28 cellular contexts compared by ENCODE assay signal in genomic region chr3:8825153-8825825, GRCh38. TPM values are rescaled to one million over a fixed set of nuclear protein-coding genes. Genes with fewer than 3 reads are reported as not detected.
A peak's percentile ranks its signal among the peaks of the same experiment; 100 is the strongest.
DNase-seq lines count a peak whose midpoint lies in the region; ATAC-seq, FAIRE-seq and TF ChIP-seq lines count a peak whose summit lies in the region.
"Had no signal": no experiment of that assay in that cellular context is flagged by ENCODE, and none has a peak within 500 bp of the region (broad histone marks: within the 10 kb centered on the region; RNA-seq: fewer than 3 reads in every experiment).

No MANE protein-coding gene starts in this region.

- no peak overlapping the region for H3K4ac ChIP-seq in mesendoderm (ENCODE audit: low read depth, low read length)

- H3K4me1 Mint-ChIP-seq in endodermal cell: peaks cover 12% of the 10 kb centered on the region
- no peaks in the 10 kb centered on the region for H3K4me1 Mint-ChIP-seq in activated naive CD8-positive, alpha-beta T cell treated with anti-CD3 and anti-CD28 coated beads, Interleukin-2, amount 50 U/mL, for 24 hours
- H3K4me1 Mint-ChIP-seq: B cell had no signal

- no peaks in the 10 kb centered on the region for H3K9me2 ChIP-seq in hepatocyte (replicated peaks; ENCODE audit: insufficient read depth)

- H3K18ac ChIP-seq in mesendoderm (ENCODE audit: low read length): no peak overlapping the region

- intact Hi-C loops in HepG2 (cut with micrococcal nuclease; ENCODE audit: unreplicated experiment): no loop called here
- intact Hi-C loops in right lobe of liver (cut with DNase I): no loop called here
- intact Hi-C loops in psoas muscle (cut with DNase I): no loop called here

- no peak overlapping the region for H2AK5ac ChIP-seq in mesendoderm (ENCODE audit: low read length)

- H4K8ac ChIP-seq in mesendoderm (ENCODE audit: low read depth, low read length): no peak overlapping the region

- H3K36me3 Mint-ChIP-seq in endodermal cell (ENCODE audit: low read depth): no peaks in the 10 kb centered on the region
- peaks cover 7% of the 10 kb centered on the region for H3K36me3 Mint-ChIP-seq in activated naive CD8-positive, alpha-beta T cell treated with anti-CD3 and anti-CD28 coated beads, Interleukin-2, amount 50 U/mL, for 24 hours (ENCODE audit: low read depth)
- H3K36me3 Mint-ChIP-seq: CD8-positive, alpha-beta T cell had no signal

- no peak for TF ChIP-seq RAD21 in HepG2 (CRISPR knock-in tag; IDR thresholded peaks at IDR 0.05)

- H2AFZ ChIP-seq in HepG2 (ENCODE audit: low read length): no peak overlapping the region
- H2AFZ ChIP-seq in hepatocyte: no peak overlapping the region

- no peak for TF ChIP-seq CTCF in HepG2 (CRISPR knock-in tag; IDR thresholded peaks at IDR 0.05)
- TF ChIP-seq CTCF in right lobe of liver (IDR thresholded peaks at IDR 0.05): no peak
- no peak for TF ChIP-seq CTCF in endodermal cell (conservative IDR thresholded peaks at IDR 0.05)
- no peak for TF ChIP-seq CTCF in hepatocyte (IDR thresholded peaks at IDR 0.05; ENCODE audit: poor library complexity)
- no peak for TF ChIP-seq CTCF in psoas muscle (IDR thresholded peaks at IDR 0.05)

- H3K4me3 ChIP-seq in HepG2 (replicated peaks in 1 of 3; ENCODE audit: insufficient read depth in 1 of 3, low read depth in 2 of 3, low read length in 3 of 3) (no peak overlapping the region), right lobe of liver (no peak overlapping the region), endodermal cell (ENCODE audit: low read length) (peak overlapping the region; percentile 58), hepatocyte (no peak overlapping the region), mesendoderm (ENCODE audit: low read length) (no peak overlapping the region), psoas muscle (no peak overlapping the region)
- H3K4me3 ChIP-seq: A549; BLaER1 treated with 17β-estradiol and CSF1 and Interleukin-3, amounts not matched to agents 10 nM and 100 nM; GM12878 had no signal

- H2BK15ac ChIP-seq in mesendoderm (replicated peaks; ENCODE audit: low read depth): no peak overlapping the region

- no peak for TF ChIP-seq POLR2A in HepG2 (IDR thresholded peaks at IDR 0.05; ENCODE audit: insufficient read depth in 1 of 2, low read depth in 2 of 2, low read length in 2 of 2)
- TF ChIP-seq POLR2A in right lobe of liver (IDR thresholded peaks at IDR 0.05): no peak

- no TSS peak for BruUV-seq in HepG2 (replicated peaks; lab: Mats Ljungman, UMichigan)

- CTCF ChIA-PET in HepG2 (lab: Yijun Ruan, JAX; ENCODE audit: low intra/inter-chr PET ratio, low total read pairs): no interaction called here

- ATAC-seq in HepG2: peak; percentile 84
- no peak for ATAC-seq in right lobe of liver
- no peak for ATAC-seq in HG03521 (IDR thresholded peaks at IDR 0.05; ENCODE audit: unreplicated experiment)
- ATAC-seq in psoas muscle: no peak
- ATAC-seq in activated naive CD8-positive, alpha-beta T cell treated with anti-CD3 and anti-CD28 coated beads, Interleukin-2, amount 50 U/mL, for 24 hours: no peak
- ATAC-seq: A549; CD8-positive, alpha-beta T cell; GM12878 had no signal

- no peaks in the 10 kb centered on the region for H4K20me1 ChIP-seq in HepG2 (ENCODE audit: insufficient read depth, low read length)
- H4K20me1 ChIP-seq in hepatocyte (ENCODE audit: insufficient read depth, poor library complexity, severe bottlenecking): no peaks in the 10 kb centered on the region
- H4K20me1 ChIP-seq: BLaER1 treated with 17β-estradiol and CSF1 and Interleukin-3, amounts not matched to agents 10 nM and 100 nM had no signal

- no peak overlapping the region for H4K5ac ChIP-seq in mesendoderm (ENCODE audit: low read length)

- H3K27me3 ChIP-seq in HepG2 (ENCODE audit: control insufficient read depth in 1 of 2, insufficient read depth in 2 of 2, low read length in 2 of 2): no peaks in the 10 kb centered on the region
- H3K27me3 ChIP-seq in right lobe of liver: no peaks in the 10 kb centered on the region
- no peaks in the 10 kb centered on the region for H3K27me3 ChIP-seq in endodermal cell (ENCODE audit: control insufficient read depth, insufficient read depth, low read length, poor library complexity, severe bottlenecking)
- H3K27me3 ChIP-seq in hepatocyte: no peaks in the 10 kb centered on the region
- H3K27me3 ChIP-seq in mesendoderm (ENCODE audit: insufficient read depth, low read length, poor library complexity): no peaks in the 10 kb centered on the region
- H3K27me3 ChIP-seq in psoas muscle (ENCODE audit: insufficient read depth in 3 of 3, low read length in 2 of 3): peaks cover 0 to 3% (median 0%) of the 10 kb centered on the region in 3 donors
- H3K27me3 ChIP-seq: BLaER1 treated with 17β-estradiol and CSF1 and Interleukin-3, amounts not matched to agents 10 nM and 100 nM had no signal

- no peak overlapping the region for H3K56ac ChIP-seq in mesendoderm (ENCODE audit: low read length)

- H3K9ac ChIP-seq in HepG2 (ENCODE audit: insufficient read depth, low read depth, low read length) (no peak overlapping the region), endodermal cell (ENCODE audit: extremely low read depth, low read length, poor library complexity, severe bottlenecking) (no peak overlapping the region), mesendoderm (ENCODE audit: low read length) (no peak overlapping the region)
- H3K9ac ChIP-seq: BLaER1 treated with 17β-estradiol and CSF1 and Interleukin-3, amounts not matched to agents 10 nM and 100 nM had no signal

- H3K9me3 Mint-ChIP-seq in endodermal cell: peaks cover 10% of the 10 kb centered on the region
- H3K9me3 Mint-ChIP-seq in activated naive CD8-positive, alpha-beta T cell treated with anti-CD3 and anti-CD28 coated beads, Interleukin-2, amount 50 U/mL, for 24 hours: peaks cover 8% of the 10 kb centered on the region

- no peaks in the 10 kb centered on the region for H3K79me1 ChIP-seq in mesendoderm (ENCODE audit: low read length)

- DNase-seq in HepG2 (ENCODE audit: low spot score): peak; percentile 12
- DNase-seq in right lobe of liver: no peak
- DNase-seq in endodermal cell: peak; percentile 60
- peak; percentile 34 for DNase-seq in hepatocyte (ENCODE audit: low spot score)
- DNase-seq in mesendoderm: peak; percentile 67
- no peak for DNase-seq in psoas muscle
- no peak for DNase-seq in activated naive CD8-positive, alpha-beta T cell treated with anti-CD3 and anti-CD28 coated beads, Interleukin-2, amount 50 U/mL, for 24 hours
- DNase-seq: AML-193; Caco-2; Calu3; CD4-positive, alpha-beta T cell; CD8-positive, alpha-beta T cell; DMS153; DMS53; DMS79; DND-41; EL; GDM1 had no signal

- H2BK5ac ChIP-seq in mesendoderm (ENCODE audit: low read length): no peak overlapping the region

- no peak for FAIRE-seq in HepG2 (lab: Jason Lieb, UNC)
- FAIRE-seq: A549, D721Med, GM12878, GM12892, GM18507 had no signal

- no peaks in the 10 kb centered on the region for H3K79me2 ChIP-seq in HepG2 (ENCODE audit: insufficient read depth, low read length)
- H3K79me2 ChIP-seq in hepatocyte: no peaks in the 10 kb centered on the region
- no peaks in the 10 kb centered on the region for H3K79me2 ChIP-seq in mesendoderm (ENCODE audit: control insufficient read depth, insufficient read depth, low read length)

- H2BK120ac ChIP-seq in mesendoderm (ENCODE audit: low read depth, low read length): no peak overlapping the region

- 35% methylated on average over 1 of the region's 1 CpG for WGBS in HepG2 (ENCODE audit: low lambda C conversion rate)
- 71% methylated on average over 1 of the region's 1 CpG for WGBS in right lobe of liver (ENCODE audit: insufficient coverage, low coverage, low lambda C conversion rate, missing lambda C conversion rate)
- WGBS in endodermal cell (ENCODE audit: insufficient coverage in 1 of 2, insufficient read length in 1 of 2), 2 experiments: 100% methylated on average over 1 of the region's 1 CpG
- WGBS in hepatocyte (ENCODE audit: low lambda C conversion rate, missing lambda C conversion rate): 70% methylated on average over 1 of the region's 1 CpG
- WGBS in mesendoderm (ENCODE audit: extremely low coverage, insufficient coverage, low lambda C conversion rate): no CpG with 5 or more reads among the region's 1 CpG
- WGBS in psoas muscle, 3 donors: 87 to 97% (median 93%) methylated on average over 1 of the region's 1 CpG

- TF ChIP-seq EP300 in HepG2 (IDR thresholded peaks at IDR 0.05; ENCODE audit: low read depth in 2 of 2, low read length in 2 of 2): no peak
- no peak for TF ChIP-seq EP300 in HepG2 (CRISPR knock-in tag; IDR thresholded peaks at IDR 0.05; ENCODE audit: borderline replicate concordance)

- H3K9me3 ChIP-seq in HepG2 (ENCODE audit: low read length) (no peaks in the 10 kb centered on the region), right lobe of liver (no peaks in the 10 kb centered on the region), endodermal cell (ENCODE audit: control insufficient read depth, low read length) (peaks cover 3% of the 10 kb centered on the region), hepatocyte (ENCODE audit: low read depth) (no peaks in the 10 kb centered on the region), psoas muscle (no peaks in the 10 kb centered on the region)
- H3K9me3 ChIP-seq: Caco-2 had no signal

- POLR2A ChIA-PET in HepG2 (lab: Yijun Ruan, JAX): no interaction called here

- H3K36me3 ChIP-seq in HepG2 (replicated peaks in 1 of 2; ENCODE audit: control insufficient read depth in 1 of 2, insufficient read depth in 2 of 2, low read length in 2 of 2) (no peaks in the 10 kb centered on the region), right lobe of liver (no peaks in the 10 kb centered on the region), endodermal cell (ENCODE audit: control insufficient read depth, insufficient read depth, low read length) (no peaks in the 10 kb centered on the region), hepatocyte (replicated peaks; ENCODE audit: insufficient read depth, low read depth) (no peaks in the 10 kb centered on the region), mesendoderm (ENCODE audit: control insufficient read depth, insufficient read depth, low read length) (no peaks in the 10 kb centered on the region), psoas muscle (ENCODE audit: insufficient read depth in 1 of 2, low read depth in 1 of 2) (no peaks in the 10 kb centered on the region)

- in situ Hi-C loops in HepG2 (cut with HindIII; ENCODE audit: extremely low pct_ligation_motif_present, low pct_unique_long_range_greater_than_20kb): no loop called here

- no peak overlapping the region for H3K23ac ChIP-seq in mesendoderm (ENCODE audit: low read length)

- H3K27ac ChIP-seq in HepG2 (ENCODE audit: extremely low read length, insufficient read depth, low read length): no peak overlapping the region
- no peak overlapping the region for H3K27ac ChIP-seq in right lobe of liver
- no peak overlapping the region for H3K27ac ChIP-seq in endodermal cell (ENCODE audit: low read depth, low read length)
- peak overlapping the region; percentile 49 for H3K27ac ChIP-seq in hepatocyte
- H3K27ac ChIP-seq in mesendoderm (ENCODE audit: low read depth, low read length): peak overlapping the region; percentile 27
- no peak overlapping the region for H3K27ac ChIP-seq in psoas muscle
- H3K27ac ChIP-seq: 22Rv1; A549; BLaER1 treated with 17β-estradiol and CSF1 and Interleukin-3, amounts not matched to agents 10 nM and 100 nM; C4-2B had no signal

- 0 out of 2 replicates have a peak, but pooled peaks cover 7% of the 10 kb centered on the region for H3K4me1 ChIP-seq in HepG2 (ENCODE audit: insufficient read depth, low read length)
- no peaks in the 10 kb centered on the region for H3K4me1 ChIP-seq in right lobe of liver
- H3K4me1 ChIP-seq in endodermal cell (ENCODE audit: control insufficient read depth, insufficient read depth, low read length): peaks cover 4% of the 10 kb centered on the region
- no peaks in the 10 kb centered on the region for H3K4me1 ChIP-seq in hepatocyte (ENCODE audit: insufficient read depth)
- no peaks in the 10 kb centered on the region for H3K4me1 ChIP-seq in mesendoderm (ENCODE audit: control insufficient read depth, low read depth, low read length)
- no peaks in the 10 kb centered on the region for H3K4me1 ChIP-seq in psoas muscle
- H3K4me1 ChIP-seq: A549; BLaER1 treated with 17β-estradiol and CSF1 and Interleukin-3, amounts not matched to agents 10 nM and 100 nM; Caco-2 had no signal

- H3K4me2 ChIP-seq in HepG2 (ENCODE audit: low read depth, low read length) (no peak overlapping the region), hepatocyte (no peak overlapping the region), mesendoderm (ENCODE audit: low read length) (no peak overlapping the region)
- H3K4me2 ChIP-seq: A549; BLaER1 treated with 17β-estradiol and CSF1 and Interleukin-3, amounts not matched to agents 10 nM and 100 nM had no signal

- no peak overlapping the region for H3K27ac Mint-ChIP-seq in endodermal cell
- H3K27ac Mint-ChIP-seq in activated naive CD8-positive, alpha-beta T cell treated with anti-CD3 and anti-CD28 coated beads, Interleukin-2, amount 50 U/mL, for 24 hours: no peak overlapping the region
- H3K27ac Mint-ChIP-seq: B cell; CD4-positive, alpha-beta T cell; CD8-positive, alpha-beta T cell had no signal

- no peaks in the 10 kb centered on the region for H3K27me3 Mint-ChIP-seq in endodermal cell (ENCODE audit: insufficient read depth)
- H3K27me3 Mint-ChIP-seq in activated naive CD8-positive, alpha-beta T cell treated with anti-CD3 and anti-CD28 coated beads, Interleukin-2, amount 50 U/mL, for 24 hours: no peaks in the 10 kb centered on the region
- H3K27me3 Mint-ChIP-seq: B cell; CD4-positive, alpha-beta T cell had no signal

- no peak overlapping the region for H3K4me3 Mint-ChIP-seq in endodermal cell
- no peak overlapping the region for H3K4me3 Mint-ChIP-seq in activated naive CD8-positive, alpha-beta T cell treated with anti-CD3 and anti-CD28 coated beads, Interleukin-2, amount 50 U/mL, for 24 hours
- H3K4me3 Mint-ChIP-seq: B cell; CD4-positive, alpha-beta T cell; CD8-positive, alpha-beta T cell had no signal

RNA-seq across cellular contexts. Expression of gene OXTR, which starts 55.9 kb away (rescaled TPM):
- total RNA-seq in HepG2 (2016; rRNA removed; fragmentation: Illumina TruSeq; extraction: Trizol) (0.88 and 0.95 TPM in 2 replicates), right lobe of liver (under 1 TPM; 0.04 to 0.31 (median 0.20) TPM), endodermal cell (10 to 100 TPM; 10.6 to 13.1 TPM), hepatocyte (1.6 and 1.9 TPM in 2 replicates), psoas muscle (under 1 TPM in 2 of 4 donors, not detected in 2; 0.11 to 0.16 TPM)
- 0.10 and 0.44 TPM in 2 replicates for total RNA-seq in HepG2 (2016; cell fraction: cytosol; rRNA removed; fragmentation: Illumina TruSeq; extraction: Trizol; ENCODE audit: low read depth)
- 0.68 and 0.95 TPM in 2 replicates for total RNA-seq in HepG2 (2016; cell fraction: insoluble cytoplasmic fraction; rRNA removed; fragmentation: Illumina TruSeq; extraction: Trizol)
- 0.38 and 0.49 TPM in 2 replicates for total RNA-seq in HepG2 (2016; cell fraction: membrane; rRNA removed; fragmentation: Illumina TruSeq; extraction: Trizol)
- total RNA-seq in HepG2 (2016; cell fraction: nucleus; rRNA removed; fragmentation: Illumina TruSeq; extraction: Trizol): 1.8 and 2.1 TPM in 2 replicates
- polyA plus RNA-seq in HepG2 (2011; rRNA removed) (0.36 and 0.39 TPM in 2 replicates), hepatocyte (0.97 and 1.3 TPM in 2 replicates), psoas muscle (under 1 TPM; 0.09 to 0.38 (median 0.12) TPM)
- polyA plus RNA-seq in HepG2 (2011; cell fraction: cytosol; rRNA removed): 0.17 and 0.19 TPM in 2 replicates
- polyA plus RNA-seq in HepG2 (2011; cell fraction: nucleus; rRNA removed): 1.0 and 1.2 TPM in 2 replicates
- polyA plus RNA-seq in HepG2 (2012): 0.24 and 0.37 TPM in 2 replicates
- 0.07 and 0.12 TPM in 2 replicates for polyA plus RNA-seq in HepG2 (2016; cell fraction: cytosol; fragmentation: Illumina TruSeq; extraction: Trizol; ENCODE audit: low read depth)
- 0.88 and 1.1 TPM in 2 replicates for polyA plus RNA-seq in HepG2 (2016; cell fraction: insoluble cytoplasmic fraction; fragmentation: Illumina TruSeq; extraction: Trizol; ENCODE audit: low read depth)
- polyA plus RNA-seq in HepG2 (2016; cell fraction: membrane; fragmentation: Illumina TruSeq; extraction: Trizol; ENCODE audit: low read depth): 0.18 and 0.26 TPM in 2 replicates
- polyA plus RNA-seq in HepG2 (2016; cell fraction: nucleus; fragmentation: Illumina TruSeq; extraction: Trizol; ENCODE audit: insufficient read depth, low read depth): 3.6 and 4.1 TPM in 2 replicates
- polyA minus RNA-seq in HepG2 (2011; rRNA and poly(A)+ RNA removed; ENCODE audit: low replicate concordance): 1.1 and 3.6 TPM in 2 replicates
- 0.09 and 0.40 TPM in 2 replicates for polyA minus RNA-seq in HepG2 (2011; cell fraction: cytosol; rRNA and poly(A)+ RNA removed)
- 0.37 and 1.0 TPM in 2 replicates for polyA minus RNA-seq in HepG2 (2011; cell fraction: nucleus; rRNA and poly(A)+ RNA removed)
- polyA plus RNA-seq in endodermal cell (2013, experiment 1 of 2): 8.5 TPM
- 10.4 TPM for polyA plus RNA-seq in endodermal cell (2013, experiment 2 of 2)
- 1.2 TPM for polyA plus RNA-seq in mesendoderm (2013, experiment 1 of 2)
- 1.3 TPM for polyA plus RNA-seq in mesendoderm (2013, experiment 2 of 2)

Comparison
In these comparisons a context has a peak if more than half of its experiments do, and no peak if none do; other contexts are left out.
1. DNase-seq: peak in HepG2 (single experiment), endodermal cell (single experiment), hepatocyte (single experiment) and mesendoderm (single experiment); none in right lobe of liver (0 of 3), psoas muscle (0 of 2) and activated naive CD8-positive, alpha-beta T cell treated with anti-CD3 and anti-CD28 coated beads, Interleukin-2, amount 50 U/mL, for 24 hours (single experiment).
2. H3K27ac ChIP-seq: peak in hepatocyte (single experiment) and mesendoderm (single experiment); none in HepG2 (single experiment), right lobe of liver (0 of 3), endodermal cell (single experiment) and psoas muscle (single experiment).